33 cellular contexts compared by ENCODE assay signal in the genomic region with DNA sequence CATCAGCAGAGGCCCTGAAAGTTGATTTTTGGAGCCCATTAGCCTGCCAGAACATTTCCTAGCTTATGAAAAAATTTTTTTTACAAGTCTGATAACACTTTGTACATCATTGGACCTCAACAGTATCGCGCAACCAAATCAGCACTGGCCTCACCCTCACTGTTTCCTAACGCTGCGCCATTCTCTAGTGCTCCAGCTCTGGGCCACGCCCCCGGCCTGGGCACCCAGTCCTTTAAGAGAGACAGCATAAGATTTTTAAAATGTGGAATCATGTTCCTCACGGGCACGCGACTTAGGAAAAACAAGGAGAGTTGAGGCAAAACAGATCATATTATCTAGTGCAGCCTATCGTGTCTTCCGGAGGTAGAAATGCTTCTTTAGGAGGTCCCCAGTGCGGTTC.
"Had no signal": no experiment of that assay in that cellular context is flagged by ENCODE, and none has a peak within 500 bp of the region (broad histone marks: within the 10 kb centered on the region; RNA-seq: fewer than 3 reads in every experiment).

No MANE protein-coding gene starts in this region.

- DNase-seq: activated CD4-positive, alpha-beta T cell treated with anti-CD3 and anti-CD28 coated beads for 36 hours; activated CD4-positive, alpha-beta T cell treated with anti-CD3 and anti-CD28 coated beads, Interleukin-2, amount 10 ng/mL, durations not matched to agents 7 days and 5 days; activated CD4-positive, alpha-beta T cell treated with anti-CD3 and anti-CD28 coated beads, Interleukin-2, amount 50 U/mL, for 48 hours; activated CD8-positive, alpha-beta T cell treated with anti-CD3 and anti-CD28 coated beads, Interleukin-2, amount 10 ng/mL, durations not matched to agents 7 days and 5 days; activated gamma-delta T cell; activated naive CD4-positive, alpha-beta T cell treated with Interleukin-2 at 50 U/mL for 16 hours; activated naive CD8-positive, alpha-beta T cell treated with anti-CD3 and anti-CD28 coated beads, Interleukin-2, amount 10 ng/mL, durations not matched to agents 7 days and 5 days; activated T-cell treated with anti-CD3 and anti-CD28 coated beads, Interleukin-2, amount 50 U/mL, for 24 hours; amygdala; Karpas-422; KBM-7; NCI-H1105; NCI-H1436; NCI-H1694; NCI-H1930; NCI-H2081 treated with DMSO at 0.1 percent for 48 hours; NCI-H345; NCI-H524 treated with DMSO at 0.1 percent for 48 hours; PC-3; Peyer's patch; RPMI8226; SHP77 treated with DMSO at 0.1 percent for 48 hours; SK-N-SH had no signal

- H3K27me3 Mint-ChIP-seq: activated naive CD8-positive, alpha-beta T cell treated with anti-CD3 and anti-CD28 coated beads, Interleukin-2, amount 10 ng/mL, durations not matched to agents 7 days and 5 days; activated T-cell treated with anti-CD3 and anti-CD28 coated beads, Interleukin-2, amount 50 U/mL, for 24 hours had no signal

- H3K4me1 ChIP-seq: Peyer's patch had no signal

- H3K9me3 ChIP-seq: Peyer's patch, SK-N-SH had no signal

- FAIRE-seq: TTC549 had no signal

- H3K4me2 ChIP-seq: SK-N-SH had no signal

- H3K9me3 Mint-ChIP-seq: activated naive CD4-positive, alpha-beta T cell treated with anti-CD3 and anti-CD28 coated beads, Interleukin-2, amount 50 U/mL, for 24 hours; activated T-helper 2 cell treated with anti-CD3 and anti-CD28 coated beads, Interferon-gamma antibody, Interleukin-2, Interleukin-4, amounts not matched to agents 10 μg/mL and 5 μg/mL and 100 μg/mL, durations not matched to agents 14 hours and 24 hours and 36 hours; T-helper 1 cell treated with Interleukin-12 subunit alpha and Interleukin-12 subunit beta and Interleukin-4 antibody, amounts not matched to agents 30 μg/mL and 1 μg/mL, for 36 hours; T-helper 2 cell treated with Interferon-gamma antibody and Interleukin-4, amounts not matched to agents 5 μg/mL and 100 μg/mL, for 36 hours had no signal

- H3K36me3 Mint-ChIP-seq: activated naive CD4-positive, alpha-beta T cell treated with anti-CD3 and anti-CD28 coated beads, Interleukin-2, amount 50 U/mL, for 24 hours; activated naive CD8-positive, alpha-beta T cell treated with anti-CD3 and anti-CD28 coated beads, Interleukin-2, amount 10 ng/mL, durations not matched to agents 7 days and 5 days; WTC11 had no signal

- H3K4me3 Mint-ChIP-seq: activated CD4-positive, alpha-beta T cell treated with anti-CD3 and anti-CD28 coated beads for 36 hours; activated CD4-positive, alpha-beta T cell treated with anti-CD3 and anti-CD28 coated beads, Interleukin-2, amount 10 ng/mL, durations not matched to agents 7 days and 5 days; activated CD8-positive, alpha-beta T cell treated with anti-CD3 and anti-CD28 coated beads, Interleukin-2, amount 10 ng/mL, durations not matched to agents 7 days and 5 days; activated naive CD4-positive, alpha-beta T cell treated with anti-CD3 and anti-CD28 coated beads, Interleukin-2, amount 50 U/mL, for 24 hours; activated naive CD8-positive, alpha-beta T cell treated with anti-CD3 and anti-CD28 coated beads, Interleukin-2, amount 10 ng/mL, durations not matched to agents 7 days and 5 days; activated T-cell treated with anti-CD3 and anti-CD28 coated beads, Interleukin-2, amount 50 U/mL, for 24 hours; T-helper 1 cell treated with Interleukin-12 subunit alpha and Interleukin-12 subunit beta and Interleukin-4 antibody, amounts not matched to agents 30 μg/mL and 1 μg/mL, for 36 hours; T-helper 2 cell treated with Interferon-gamma antibody and Interleukin-4, amounts not matched to agents 5 μg/mL and 100 μg/mL, for 36 hours; WTC11 had no signal

- H3K36me3 ChIP-seq: ascending aorta, cardiac muscle cell, Peyer's patch, SJSA1 had no signal

- H3K9ac ChIP-seq: SK-N-SH had no signal

- H3K27ac ChIP-seq: ascending aorta, cardiac muscle cell, Peyer's patch, SJSA1 had no signal

- ATAC-seq: activated CD4-positive, alpha-beta T cell treated with anti-CD3 and anti-CD28 coated beads for 36 hours; activated CD4-positive, CD25-positive, alpha-beta regulatory T cell treated with anti-CD3 and anti-CD28 coated beads, Interleukin-2, amount 50 U/mL, for 24 hours; activated CD8-positive, alpha-beta T cell treated with anti-CD3 and anti-CD28 coated beads, Interleukin-2, amount 10 ng/mL, durations not matched to agents 7 days and 5 days; PC-3; WTC11 had no signal

- H3K4me3 ChIP-seq: ascending aorta, cardiac muscle cell, Peyer's patch, SJSA1 had no signal

- H3K27ac Mint-ChIP-seq: activated CD4-positive, alpha-beta T cell treated with anti-CD3 and anti-CD28 coated beads for 36 hours; activated CD4-positive, alpha-beta T cell treated with anti-CD3 and anti-CD28 coated beads, Interleukin-2, amount 10 ng/mL, durations not matched to agents 7 days and 5 days; activated CD8-positive, alpha-beta T cell treated with anti-CD3 and anti-CD28 coated beads, Interleukin-2, amount 10 ng/mL, durations not matched to agents 7 days and 5 days; activated naive CD4-positive, alpha-beta T cell treated with anti-CD3 and anti-CD28 coated beads, Interleukin-2, amount 50 U/mL, for 24 hours; activated naive CD8-positive, alpha-beta T cell treated with anti-CD3 and anti-CD28 coated beads, Interleukin-2, amount 10 ng/mL, durations not matched to agents 7 days and 5 days; activated T-cell treated with anti-CD3 and anti-CD28 coated beads, Interleukin-2, amount 50 U/mL, for 24 hours; activated T-helper 2 cell treated with anti-CD3 and anti-CD28 coated beads, Interferon-gamma antibody, Interleukin-2, Interleukin-4, amounts not matched to agents 10 μg/mL and 5 μg/mL and 100 μg/mL, durations not matched to agents 14 hours and 24 hours and 36 hours; T-helper 1 cell treated with Interleukin-12 subunit alpha and Interleukin-12 subunit beta and Interleukin-4 antibody, amounts not matched to agents 30 μg/mL and 1 μg/mL, for 36 hours; T-helper 2 cell treated with Interferon-gamma antibody and Interleukin-4, amounts not matched to agents 5 μg/mL and 100 μg/mL, for 36 hours; WTC11 had no signal

- H3K27me3 ChIP-seq: ascending aorta, cardiac muscle cell, Peyer's patch, SJSA1 had no signal

- H3K4me1 Mint-ChIP-seq: activated CD4-positive, alpha-beta T cell treated with anti-CD3 and anti-CD28 coated beads for 36 hours; activated CD4-positive, alpha-beta T cell treated with anti-CD3 and anti-CD28 coated beads, Interleukin-2, amount 10 ng/mL, durations not matched to agents 7 days and 5 days; activated naive CD4-positive, alpha-beta T cell treated with anti-CD3 and anti-CD28 coated beads, Interleukin-2, amount 50 U/mL, for 24 hours; activated naive CD8-positive, alpha-beta T cell treated with anti-CD3 and anti-CD28 coated beads, Interleukin-2, amount 10 ng/mL, durations not matched to agents 7 days and 5 days had no signal
